20 cellular contexts compared by ENCODE assay signal in genomic region chr16:19945934-19946333, GRCh38.
DNase-seq lines count a peak whose midpoint lies in the region; ATAC-seq, FAIRE-seq and TF ChIP-seq lines count a peak whose summit lies in the region.
"Had no signal": no experiment of that assay in that cellular context is flagged by ENCODE, and none has a peak within 500 bp of the region (broad histone marks: within the 10 kb centered on the region; RNA-seq: fewer than 3 reads in every experiment).

No MANE protein-coding gene starts in this region.

- POLR2A ChIA-PET in HepG2 (lab: Yijun Ruan, JAX) = no interaction called here

- no peak for TF ChIP-seq CTCF in HepG2 (CRISPR knock-in tag; IDR thresholded peaks at IDR 0.05)
- TF ChIP-seq CTCF in right lobe of liver (IDR thresholded peaks at IDR 0.05) = no peak

- ATAC-seq in HepG2 (no peak), right lobe of liver (no peak)

- H3K9ac ChIP-seq in HepG2 (ENCODE audit: insufficient read depth, low read depth, low read length) = no peak overlapping the region
- H3K9ac ChIP-seq: BLaER1 had no signal

- WGBS in HepG2 (ENCODE audit: low lambda C conversion rate) = 13% methylated on average over 1 of the region's 1 CpG
- 71% methylated on average over 1 of the region's 1 CpG for WGBS in right lobe of liver (ENCODE audit: insufficient coverage, low coverage, low lambda C conversion rate, missing lambda C conversion rate)

- DNase-seq in HepG2 (ENCODE audit: low spot score) (no peak), right lobe of liver (no peak), iPS-NIHi7 (ENCODE audit: extremely low spot score) (peak; percentile 6), islet precursor cell (no peak), epidermal melanocyte (ENCODE audit: insufficient read length, low spot score) (no peak)
- DNase-seq: ACHN; BE2C; C1 segment of cervical spinal cord; CD4-positive, alpha-beta memory T cell; CD4-positive, CD25-positive, alpha-beta regulatory T cell; CD8-positive, alpha-beta memory T cell; COR-L47; DMS 273 treated with DMSO at 0.1 percent for 48 hours; DMS153; DMS79 treated with DMSO at 0.1 percent for 48 hours; GF-D8 had no signal

- H3K9me3 ChIP-seq in HepG2 (ENCODE audit: low read length) (no peaks in the 10 kb centered on the region), right lobe of liver (no peaks in the 10 kb centered on the region)
- H3K9me3 ChIP-seq: BE2C, BLaER1 had no signal

- no TSS peak for BruUV-seq in HepG2 (replicated peaks; lab: Mats Ljungman, UMichigan)

- TF ChIP-seq POLR2A in HepG2 (IDR thresholded peaks at IDR 0.05; ENCODE audit: insufficient read depth in 1 of 2, low read depth in 2 of 2, low read length in 2 of 2) (no peak), right lobe of liver (IDR thresholded peaks at IDR 0.05) (no peak)

- CTCF ChIA-PET in HepG2 (lab: Yijun Ruan, JAX; ENCODE audit: low intra/inter-chr PET ratio, low total read pairs) = no interaction called here

- TF ChIP-seq RAD21 in HepG2 (CRISPR knock-in tag; IDR thresholded peaks at IDR 0.05) = no peak

- H3K79me2 ChIP-seq in HepG2 (ENCODE audit: insufficient read depth, low read length) = no peaks in the 10 kb centered on the region

- in situ Hi-C loops in HepG2 (cut with HindIII; ENCODE audit: extremely low pct_ligation_motif_present, low pct_unique_long_range_greater_than_20kb) = no loop called here

- peaks cover 3 to 14% of the 10 kb centered on the region in 2 experiments; a peak in 4 of 5 replicates for H3K27me3 ChIP-seq in HepG2 (ENCODE audit: control insufficient read depth in 1 of 2, insufficient read depth in 2 of 2, low read length in 2 of 2)
- H3K27me3 ChIP-seq in right lobe of liver = no peaks in the 10 kb centered on the region
- H3K27me3 ChIP-seq: BE2C, BLaER1 had no signal

- H3K4me3 ChIP-seq in HepG2 (replicated peaks in 1 of 3; ENCODE audit: insufficient read depth in 1 of 3, low read depth in 2 of 3, low read length in 3 of 3) = no peak overlapping the region
- no peak overlapping the region for H3K4me3 ChIP-seq in right lobe of liver
- H3K4me3 ChIP-seq: BLaER1 had no signal

- no peak overlapping the region for H2AFZ ChIP-seq in HepG2 (ENCODE audit: low read length)

- no peak for FAIRE-seq in HepG2 (lab: Jason Lieb, UNC)
- FAIRE-seq: G401.6, GM12891 had no signal

- TF ChIP-seq EP300 in HepG2 (IDR thresholded peaks at IDR 0.05; ENCODE audit: low read depth in 2 of 2, low read length in 2 of 2) = no peak
- no peak for TF ChIP-seq EP300 in HepG2 (CRISPR knock-in tag; IDR thresholded peaks at IDR 0.05; ENCODE audit: borderline replicate concordance)

- H3K4me2 ChIP-seq in HepG2 (ENCODE audit: low read depth, low read length) = no peak overlapping the region
- H3K4me2 ChIP-seq: BLaER1 had no signal

- H3K36me3 ChIP-seq in HepG2 (replicated peaks in 1 of 2; ENCODE audit: control insufficient read depth in 1 of 2, insufficient read depth in 2 of 2, low read length in 2 of 2) = no peaks in the 10 kb centered on the region
- no peaks in the 10 kb centered on the region for H3K36me3 ChIP-seq in right lobe of liver
- H3K36me3 ChIP-seq: BE2C, BLaER1 had no signal

- H3K4me1 ChIP-seq in HepG2 (ENCODE audit: insufficient read depth, low read length) = no peaks in the 10 kb centered on the region
- H3K4me1 ChIP-seq in right lobe of liver = no peaks in the 10 kb centered on the region
- H3K4me1 ChIP-seq: BE2C, BLaER1 had no signal

- no peaks in the 10 kb centered on the region for H4K20me1 ChIP-seq in HepG2 (ENCODE audit: insufficient read depth, low read length)
- H4K20me1 ChIP-seq: BLaER1 had no signal

- intact Hi-C loops in HepG2 (cut with micrococcal nuclease; ENCODE audit: unreplicated experiment) = no loop called here
- intact Hi-C loops in right lobe of liver (cut with DNase I) = no loop called here

- H3K27ac ChIP-seq in HepG2 (ENCODE audit: extremely low read length, insufficient read depth, low read length) (no peak overlapping the region), right lobe of liver (no peak overlapping the region)
- H3K27ac ChIP-seq: 22Rv1, BLaER1 had no signal

TF ChIP-seq in HepG2, 621 proteins besides CTCF, POLR2A, EP300 and RAD21:
- TF ChIP-seq, protein P1, sequence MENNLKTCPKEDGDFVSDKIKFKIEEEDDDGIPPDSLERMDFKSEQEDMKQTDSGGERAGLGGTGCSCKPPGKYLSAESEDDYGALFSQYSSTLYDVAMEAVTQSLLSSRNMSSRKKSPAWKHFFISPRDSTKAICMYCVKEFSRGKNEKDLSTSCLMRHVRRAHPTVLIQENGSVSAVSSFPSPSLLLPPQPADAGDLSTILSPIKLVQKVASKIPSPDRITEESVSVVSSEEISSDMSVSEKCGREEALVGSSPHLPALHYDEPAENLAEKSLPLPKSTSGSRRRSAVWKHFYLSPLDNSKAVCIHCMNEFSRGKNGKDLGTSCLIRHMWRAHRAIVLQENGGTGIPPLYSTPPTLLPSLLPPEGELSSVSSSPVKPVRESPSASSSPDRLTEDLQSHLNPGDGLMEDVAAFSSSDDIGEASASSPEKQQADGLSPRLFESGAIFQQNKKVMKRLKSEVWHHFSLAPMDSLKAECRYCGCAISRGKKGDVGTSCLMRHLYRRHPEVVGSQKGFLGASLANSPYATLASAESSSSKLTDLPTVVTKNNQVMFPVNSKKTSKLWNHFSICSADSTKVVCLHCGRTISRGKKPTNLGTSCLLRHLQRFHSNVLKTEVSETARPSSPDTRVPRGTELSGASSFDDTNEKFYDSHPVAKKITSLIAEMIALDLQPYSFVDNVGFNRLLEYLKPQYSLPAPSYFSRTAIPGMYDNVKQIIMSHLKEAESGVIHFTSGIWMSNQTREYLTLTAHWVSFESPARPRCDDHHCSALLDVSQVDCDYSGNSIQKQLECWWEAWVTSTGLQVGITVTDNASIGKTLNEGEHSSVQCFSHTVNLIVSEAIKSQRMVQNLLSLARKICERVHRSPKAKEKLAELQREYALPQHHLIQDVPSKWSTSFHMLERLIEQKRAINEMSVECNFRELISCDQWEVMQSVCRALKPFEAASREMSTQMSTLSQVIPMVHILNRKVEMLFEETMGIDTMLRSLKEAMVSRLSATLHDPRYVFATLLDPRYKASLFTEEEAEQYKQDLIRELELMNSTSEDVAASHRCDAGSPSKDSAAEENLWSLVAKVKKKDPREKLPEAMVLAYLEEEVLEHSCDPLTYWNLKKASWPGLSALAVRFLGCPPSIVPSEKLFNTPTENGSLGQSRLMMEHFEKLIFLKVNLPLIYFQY (CRISPR knock-in tag; IDR thresholded peaks at IDR 0.05; ENCODE audit: borderline replicate concordance) = no peak
- TF ChIP-seq MAFF (IDR thresholded peaks at IDR 0.05; ENCODE audit: low read depth, low read length) (peak; percentile 44; the same call in 1 of the 2 replicates), ZNF747 (CRISPR knock-in tag; IDR thresholded peaks at IDR 0.05; ENCODE audit: borderline replicate concordance) (no peak), MAFK (conservative IDR thresholded peaks at IDR 0.05 in 1 of 2, IDR thresholded peaks at IDR 0.05 in 1 of 2; ENCODE audit: low read length in 2 of 2) (peak; percentile 61 to 63), MYNN (CRISPR knock-in tag; IDR thresholded peaks at IDR 0.05; ENCODE audit: low read depth) (no peak)
